In the genomic region with DNA sequence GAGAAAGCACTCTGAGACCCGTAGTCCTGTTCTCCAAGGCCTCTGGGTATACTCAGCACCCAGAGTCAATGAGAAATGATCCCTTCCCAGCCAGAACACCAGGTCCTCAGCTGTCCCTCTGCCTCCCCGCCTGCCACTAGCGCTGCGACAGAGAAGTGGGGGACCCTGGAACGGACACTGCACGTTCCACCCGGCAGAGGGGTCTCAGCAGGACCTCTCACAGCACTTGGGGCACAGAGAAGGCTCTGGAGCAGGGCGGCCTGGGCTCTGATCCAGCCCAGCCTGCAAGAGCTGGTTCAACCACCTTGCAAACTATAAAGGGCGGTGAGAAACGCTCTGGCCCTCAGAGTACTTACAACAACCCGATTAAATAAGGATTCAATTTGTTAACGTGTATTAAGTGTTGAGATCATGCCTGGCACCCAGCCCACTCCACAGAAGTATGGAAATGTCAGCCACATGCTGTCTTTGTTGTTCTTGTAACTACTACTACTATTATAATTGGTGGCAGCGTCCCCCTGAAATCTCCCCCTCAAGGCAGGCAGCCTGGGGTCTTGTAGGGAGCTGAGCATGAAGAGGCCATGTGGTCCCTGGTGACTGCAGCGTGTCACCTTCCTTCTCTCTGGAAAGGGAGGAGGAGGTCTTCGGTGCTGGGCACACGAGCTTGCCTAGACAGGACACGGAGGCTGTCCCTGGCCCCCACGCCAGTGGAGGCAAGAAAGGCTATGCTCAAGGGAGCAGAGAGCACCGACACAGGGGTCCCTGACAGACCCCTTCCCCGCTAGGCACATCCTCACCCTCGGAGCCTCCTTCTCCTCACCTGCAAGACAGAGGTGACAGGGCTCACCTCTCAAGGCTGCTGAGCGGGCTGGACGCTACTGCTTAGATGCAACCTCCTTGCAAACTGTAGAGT, we compare ENCODE assay signal across 1 cellular context.
TF ChIP-seq lines count a peak whose summit lies in the region.

No MANE protein-coding gene starts in this region.

TF ChIP-seq in HCT116, 20 proteins besides CTCF, POLR2A, EP300 and RAD21 (continued from another document):
- TF ChIP-seq YY1 (IDR thresholded peaks at IDR 0.05; ENCODE audit: extremely low read depth, insufficient replicate concordance, low read depth, low read length) (no peak), CEBPB (IDR thresholded peaks at IDR 0.05; ENCODE audit: low read depth) (no peak), ZFX (IDR thresholded peaks at IDR 0.05) (no peak)
- TF ChIP-seq, protein P1, sequence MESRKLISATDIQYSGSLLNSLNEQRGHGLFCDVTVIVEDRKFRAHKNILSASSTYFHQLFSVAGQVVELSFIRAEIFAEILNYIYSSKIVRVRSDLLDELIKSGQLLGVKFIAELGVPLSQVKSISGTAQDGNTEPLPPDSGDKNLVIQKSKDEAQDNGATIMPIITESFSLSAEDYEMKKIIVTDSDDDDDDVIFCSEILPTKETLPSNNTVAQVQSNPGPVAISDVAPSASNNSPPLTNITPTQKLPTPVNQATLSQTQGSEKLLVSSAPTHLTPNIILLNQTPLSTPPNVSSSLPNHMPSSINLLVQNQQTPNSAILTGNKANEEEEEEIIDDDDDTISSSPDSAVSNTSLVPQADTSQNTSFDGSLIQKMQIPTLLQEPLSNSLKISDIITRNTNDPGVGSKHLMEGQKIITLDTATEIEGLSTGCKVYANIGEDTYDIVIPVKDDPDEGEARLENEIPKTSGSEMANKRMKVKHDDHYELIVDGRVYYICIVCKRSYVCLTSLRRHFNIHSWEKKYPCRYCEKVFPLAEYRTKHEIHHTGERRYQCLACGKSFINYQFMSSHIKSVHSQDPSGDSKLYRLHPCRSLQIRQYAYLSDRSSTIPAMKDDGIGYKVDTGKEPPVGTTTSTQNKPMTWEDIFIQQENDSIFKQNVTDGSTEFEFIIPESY (IDR thresholded peaks at IDR 0.05; ENCODE audit: extremely low read depth, insufficient replicate concordance, low read length) = no peak
TF ChIP-seq in HCT116: peak in this region for 0.
